ENCODE assay signal across 1 cellular context in genomic region chr7:116280803-116281202, GRCh38.
TF ChIP-seq lines count a peak whose summit lies in the region.

No MANE protein-coding gene starts in this region.

TF ChIP-seq in SK-N-SH treated with all-trans-retinoic acid at 6 μM for 48 hours, 23 proteins besides CTCF, POLR2A, EP300 and RAD21 (continued from another document):
- TF ChIP-seq TSHZ2 (CRISPR knock-in tag; IDR thresholded peaks at IDR 0.05) (no peak), TOX (CRISPR knock-in tag; IDR thresholded peaks at IDR 0.05; ENCODE audit: borderline replicate concordance) (no peak), GLIS3 (CRISPR knock-in tag; IDR thresholded peaks at IDR 0.05) (no peak)
